Comparison of ENCODE assay signal across 9 cellular contexts in the genomic region with DNA sequence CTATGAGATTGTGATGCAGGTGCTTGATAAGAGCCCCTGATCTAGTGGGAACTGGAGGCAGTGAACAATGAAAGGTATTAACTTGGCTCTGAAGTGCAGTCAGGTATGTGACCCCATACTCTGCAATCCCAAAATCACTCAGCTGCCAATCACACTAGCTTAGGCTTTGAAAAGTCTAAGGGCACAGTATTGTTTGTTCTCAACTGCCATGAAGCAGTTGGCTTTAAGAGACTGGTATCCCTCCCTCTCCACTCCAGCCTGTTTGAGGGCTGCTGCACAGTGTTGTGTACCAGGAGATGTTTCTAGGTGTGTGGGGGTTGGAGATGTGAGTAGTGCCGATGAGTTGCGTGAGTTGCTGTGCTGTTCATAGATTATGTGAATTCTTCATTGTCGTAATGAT. TPM values are rescaled to one million over a fixed set of nuclear protein-coding genes. Genes with fewer than 3 reads are reported as not detected.
A peak's percentile ranks its signal among the peaks of the same experiment; 100 is the strongest.
DNase-seq lines count a peak whose midpoint lies in the region; ATAC-seq and TF ChIP-seq lines count a peak whose summit lies in the region.
"Had no signal": no experiment of that assay in that cellular context is flagged by ENCODE, and none has a peak within 500 bp of the region (broad histone marks: within the 10 kb centered on the region; RNA-seq: fewer than 3 reads in every experiment).

No MANE protein-coding gene starts in this region.

- no peak for TF ChIP-seq RAD21 in SK-N-SH (IDR thresholded peaks at IDR 0.05; ENCODE audit: low read length)

- no peak overlapping the region for H3K9ac ChIP-seq in SK-N-SH

- no peaks in the 10 kb centered on the region for H3K36me3 ChIP-seq in SK-N-SH (replicated peaks in 1 of 2; ENCODE audit: control insufficient read depth in 1 of 2, insufficient read depth in 2 of 2, low read length in 1 of 2)
- H3K36me3 ChIP-seq in stomach = no peaks in the 10 kb centered on the region
- no peaks in the 10 kb centered on the region for H3K36me3 ChIP-seq in tibial nerve

- H3K4me2 ChIP-seq in SK-N-SH = peak overlapping the region; percentile 84; the same call in 1 of the 2 replicates

- peaks cover 14 to 42% of the 10 kb centered on the region in 2 experiments; a peak in 3 of 4 replicates for H3K4me1 ChIP-seq in SK-N-SH (ENCODE audit: control insufficient read depth in 1 of 2, insufficient read depth in 2 of 2, low read depth in 1 of 2, low read length in 1 of 2)
- H3K4me1 ChIP-seq in stomach = peaks cover 57 to 84% (median 72%) of the 10 kb centered on the region in 4 donors
- peaks cover 0 to 83% (median 43%) of the 10 kb centered on the region in 4 donors for H3K4me1 ChIP-seq in tibial nerve

- no peaks in the 10 kb centered on the region for H3K9me3 Mint-ChIP-seq in activated CD8-positive, alpha-beta T cell treated with anti-CD3 and anti-CD28 coated beads for 36 hours

- peaks cover 41% of the 10 kb centered on the region for H3K79me2 ChIP-seq in SK-N-SH (ENCODE audit: insufficient read depth)

- TF ChIP-seq POLR2A in stomach (IDR thresholded peaks at IDR 0.05) (no peak), tibial nerve (IDR thresholded peaks at IDR 0.05) (no peak)

- H3K36me3 Mint-ChIP-seq in activated CD8-positive, alpha-beta T cell treated with anti-CD3 and anti-CD28 coated beads for 36 hours (ENCODE audit: low read depth) = no peaks in the 10 kb centered on the region

- H3K4me1 Mint-ChIP-seq in activated CD8-positive, alpha-beta T cell treated with anti-CD3 and anti-CD28 coated beads for 36 hours (ENCODE audit: low read depth) = peaks cover 57% of the 10 kb centered on the region

- no peaks in the 10 kb centered on the region for H3K9me3 ChIP-seq in SK-N-SH
- no peaks in the 10 kb centered on the region for H3K9me3 ChIP-seq in stomach
- no peaks in the 10 kb centered on the region for H3K9me3 ChIP-seq in tibial nerve

- no peaks in the 10 kb centered on the region for H3K27me3 ChIP-seq in SK-N-SH (ENCODE audit: insufficient read depth)
- H3K27me3 ChIP-seq in stomach = no peaks in the 10 kb centered on the region
- H3K27me3 ChIP-seq in tibial nerve = no peaks in the 10 kb centered on the region

- POLR2A ChIA-PET in SK-N-SH (lab: Yijun Ruan, JAX) = interaction anchor here (0.6 kb wide), 1 partner anchor 46 kb away, joined by 3 read pairs; no protein-coding TSS in a partner anchor
- POLR2A ChIA-PET in activated CD8-positive, alpha-beta T cell treated with anti-CD3 and anti-CD28 coated beads for 36 hours (lab: Charles Lee) = interaction anchor here (0.8 kb wide), 1 partner anchor 26 kb away, joined by 3 read pairs; no protein-coding TSS in a partner anchor

- CTCF ChIA-PET in SK-N-SH (lab: Yijun Ruan, JAX) = interaction anchor here (0.7 to 18.2 kb wide), 6 partner anchors 15 to 188 kb away, joined by 3 to 569 read pairs (median 5); no protein-coding TSS in a partner anchor
- CTCF ChIA-PET in activated CD8-positive, alpha-beta T cell treated with anti-CD3 and anti-CD28 coated beads for 36 hours (lab: Charles Lee) = interaction anchor here (1.0 to 2.7 kb wide), 3 partner anchors 8 to 94 kb away, joined by 3 to 8 read pairs (median 7); no protein-coding TSS in a partner anchor

- no peak for TF ChIP-seq CTCF in SK-N-SH (IDR thresholded peaks at IDR 0.05)
- TF ChIP-seq CTCF in activated CD8-positive, alpha-beta T cell treated with anti-CD3 and anti-CD28 coated beads for 36 hours (IDR thresholded peaks at IDR 0.05) = no peak
- TF ChIP-seq CTCF in stomach (IDR thresholded peaks at IDR 0.05) = no peak
- no peak for TF ChIP-seq CTCF in tibial nerve (IDR thresholded peaks at IDR 0.05)

- no peak overlapping the region for H2AFZ ChIP-seq in SK-N-SH (ENCODE audit: low read depth)

- no peaks in the 10 kb centered on the region for H3K27me3 Mint-ChIP-seq in activated CD8-positive, alpha-beta T cell treated with anti-CD3 and anti-CD28 coated beads for 36 hours

- H3F3A ChIP-seq in SK-N-SH (replicated peaks; ENCODE audit: insufficient read depth) = peaks cover 10% of the 10 kb centered on the region

- H3K4me3 ChIP-seq in SK-N-SH (ENCODE audit: low read depth in 2 of 2, low read length in 1 of 2) = no peak overlapping the region; a peak in 1 of 4 replicates
- H3K4me3 ChIP-seq in stomach = peak overlapping the region in 3 of 4 donors; percentile 90 to 96 (median 96)
- H3K4me3 ChIP-seq in tibial nerve = peak overlapping the region in 1 of 4 donors; percentile 86

- 94% methylated on average over 3 of the region's 3 CpGs for WGBS in SK-N-SH (ENCODE audit: low lambda C conversion rate)
- 76 to 94% (median 80%) methylated on average over 3 of the region's 3 CpGs for WGBS in stomach, 5 donors
- 77% methylated on average over 3 of the region's 3 CpGs for WGBS in tibial nerve, 2 donors

- intact Hi-C loops in activated CD8-positive, alpha-beta T cell treated with anti-CD3 and anti-CD28 coated beads for 36 hours (cut with micrococcal nuclease) = loop anchor here (5.0 kb wide), 1 partner anchor 38 kb away; no protein-coding TSS in a partner anchor
- intact Hi-C loops in stomach (cut with DNase I; ENCODE audit: low total_unique reads) = no loop called here

- TF ChIP-seq EP300 in SK-N-SH (IDR thresholded peaks at IDR 0.05; ENCODE audit: borderline replicate concordance in 1 of 2, low read depth in 1 of 2, low read length in 1 of 2) = no peak
- TF ChIP-seq EP300 in stomach (IDR thresholded peaks at IDR 0.05) = no peak
- no peak for TF ChIP-seq EP300 in tibial nerve (IDR thresholded peaks at IDR 0.05)

- ATAC-seq in SK-N-SH treated with all-trans-retinoic acid at 6 μM for 48 hours (no peak), HG03432 (IDR thresholded peaks at IDR 0.05; ENCODE audit: unreplicated experiment) (no peak), GM18907 (IDR thresholded peaks at IDR 0.05; ENCODE audit: unreplicated experiment) (no peak)
- no peak for ATAC-seq in activated CD8-positive, alpha-beta T cell treated with anti-CD3 and anti-CD28 coated beads for 36 hours

- no peak overlapping the region for H3K27ac Mint-ChIP-seq in activated CD8-positive, alpha-beta T cell treated with anti-CD3 and anti-CD28 coated beads for 36 hours

- H3K4me3 Mint-ChIP-seq in activated CD8-positive, alpha-beta T cell treated with anti-CD3 and anti-CD28 coated beads for 36 hours = peak overlapping the region; percentile 86

- H3K27ac ChIP-seq in SK-N-SH (ENCODE audit: low read depth in 2 of 2, low read length in 1 of 2) (peak overlapping the region in 1 of 2 experiments; percentile 35; a peak in 2 of 4 replicates), stomach (peak overlapping the region in 3 of 5 donors; percentile 94 to 99 (median 96)), tibial nerve (peak overlapping the region in 2 of 4 donors; percentile 98 to 99)

- H4K20me1 ChIP-seq in SK-N-SH (ENCODE audit: insufficient read depth) = peaks cover 14% of the 10 kb centered on the region; the same call in 1 of the 2 replicates

- H3K9me2 ChIP-seq in SK-N-SH = no peaks in the 10 kb centered on the region

- DNase-seq in SK-N-SH (no peak), islet precursor cell (peak; percentile 55), stomach (no peak), tibial nerve (ENCODE audit: low spot score in 2 of 2) (no peak)
- DNase-seq in activated CD8-positive, alpha-beta T cell treated with anti-CD3 and anti-CD28 coated beads for 36 hours = no peak
- DNase-seq: effector CD4-positive, alpha-beta T cell had no signal

TF ChIP-seq in SK-N-SH, 30 proteins besides CTCF, POLR2A, EP300 and RAD21 (continues in another document):
- no peak for TF ChIP-seq MEF2A (IDR thresholded peaks at IDR 0.05; ENCODE audit: borderline replicate concordance, low read depth)
- no peak for TF ChIP-seq RCOR1 (IDR thresholded peaks at IDR 0.05; ENCODE audit: low read length)
- no peak for TF ChIP-seq FOSL2 (IDR thresholded peaks at IDR 0.05; ENCODE audit: borderline replicate concordance, low read depth)
- no peak for TF ChIP-seq SIN3A (IDR thresholded peaks at IDR 0.05; ENCODE audit: borderline replicate concordance, low read depth, low read length)
- no peak for TF ChIP-seq TEAD4 (IDR thresholded peaks at IDR 0.05; ENCODE audit: borderline replicate concordance, insufficient read depth)
- TF ChIP-seq, protein P1, sequence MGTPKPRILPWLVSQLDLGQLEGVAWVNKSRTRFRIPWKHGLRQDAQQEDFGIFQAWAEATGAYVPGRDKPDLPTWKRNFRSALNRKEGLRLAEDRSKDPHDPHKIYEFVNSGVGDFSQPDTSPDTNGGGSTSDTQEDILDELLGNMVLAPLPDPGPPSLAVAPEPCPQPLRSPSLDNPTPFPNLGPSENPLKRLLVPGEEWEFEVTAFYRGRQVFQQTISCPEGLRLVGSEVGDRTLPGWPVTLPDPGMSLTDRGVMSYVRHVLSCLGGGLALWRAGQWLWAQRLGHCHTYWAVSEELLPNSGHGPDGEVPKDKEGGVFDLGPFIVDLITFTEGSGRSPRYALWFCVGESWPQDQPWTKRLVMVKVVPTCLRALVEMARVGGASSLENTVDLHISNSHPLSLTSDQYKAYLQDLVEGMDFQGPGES (IDR thresholded peaks at IDR 0.05; ENCODE audit: low read depth, low read length) = no peak

TF ChIP-seq in SK-N-SH treated with all-trans-retinoic acid at 6 μM for 48 hours, 23 proteins besides CTCF, POLR2A, EP300 and RAD21 (continues in another document):
- TF ChIP-seq TOX (CRISPR knock-in tag; IDR thresholded peaks at IDR 0.05; ENCODE audit: borderline replicate concordance) (no peak), ZNF8 (CRISPR knock-in tag; IDR thresholded peaks at IDR 0.05) (no peak), OSR1 (CRISPR knock-in tag; IDR thresholded peaks at IDR 0.05) (no peak), PATZ1 (CRISPR knock-in tag; IDR thresholded peaks at IDR 0.05; ENCODE audit: borderline replicate concordance) (no peak), ZC3H10 (CRISPR knock-in tag; IDR thresholded peaks at IDR 0.05) (no peak)

RNA-seq across cellular contexts. Expression of gene YPEL2, which starts 2.4 kb away (rescaled TPM):
- 3.2 and 5.5 TPM in 2 replicates for polyA plus RNA-seq in SK-N-SH (2012; rRNA removed)
- 4.7 and 5.4 TPM in 2 replicates for polyA plus RNA-seq in SK-N-SH (2012; cell fraction: cytosol; rRNA removed)
- polyA plus RNA-seq in SK-N-SH (2012; cell fraction: nucleus; rRNA removed) = 5.5 and 10.2 TPM in 2 replicates
- 1 to 10 TPM; 4.2 to 4.9 TPM for total RNA-seq in activated CD8-positive, alpha-beta T cell treated with anti-CD3 and anti-CD28 coated beads for 36 hours
- total RNA-seq in stomach = 10 to 100 TPM; 22.2 to 60.8 (median 37.8) TPM
- 10 to 100 TPM in 1 of 3 donors, 1 to 10 TPM in 2; 4.4 to 10.4 (median 9.0) TPM for polyA plus RNA-seq in stomach
- total RNA-seq in tibial nerve = 10 to 100 TPM; 33.6 to 59.9 (median 48.7) TPM

Comparison
In these comparisons a context has a peak if more than half of its experiments do, and no peak if none do; other contexts are left out.
1. H3K4me3 ChIP-seq: peak in stomach (3 of 4); none in SK-N-SH (0 of 2).